8 cellular contexts compared by ENCODE assay signal in genomic region chr13:38350114-38350617, GRCh38. TPM values are rescaled to one million over a fixed set of nuclear protein-coding genes. Genes with fewer than 3 reads are reported as not detected.
DNase-seq lines count a peak whose midpoint lies in the region; ATAC-seq, FAIRE-seq and TF ChIP-seq lines count a peak whose summit lies in the region.

No MANE protein-coding gene starts in this region.

- DNase-seq in Caco-2 (peak; percentile 84), HUDEP-2 (lab: John Stamatoyannopoulos, UW; ENCODE audit: unreplicated experiment in 76 of 76) (peak in 58 of 76 experiments; percentile 5 to 63 (median 35)), bronchial epithelial cell (ENCODE audit: low read depth) (peak; percentile 56), kidney glomerular epithelial cell (lab: John Stamatoyannopoulos, UW) (peak; percentile 40), NCI-H1694 (lab: John Stamatoyannopoulos, UW) (no peak)
- DNase-seq in T-helper 2 cell treated with Interferon-gamma antibody and Interleukin-4, amounts not matched to agents 5 μg/mL and 100 μg/mL, for 36 hours (ENCODE audit: low spot score), result peak; percentile 62
- peak; percentile 63 to 64 for DNase-seq in stimulated activated CD4-positive, alpha-beta T cell treated with anti-CD3 and anti-CD28 coated beads, Interleukin-2, amount 100 ng/mL, for 24 hours

- H3K4me1 ChIP-seq in Caco-2, result peaks cover 22% of the 10 kb centered on the region

- peak; percentile 32 for ATAC-seq in GM21381 (IDR thresholded peaks at IDR 0.05; ENCODE audit: unreplicated experiment)

- TSS peak; percentile 38 for BruUV-seq in Caco-2 (replicated peaks; lab: Mats Ljungman, UMichigan)

- intact Hi-C loops in Caco-2 (cut with micrococcal nuclease; ENCODE audit: unreplicated experiment), result loop anchor here (1.0 to 5.0 kb wide), 2 partner anchors 67 to 177 kb away; no protein-coding TSS in a partner anchor

- no peaks in the 10 kb centered on the region for H3K9me3 ChIP-seq in Caco-2

- no peaks in the 10 kb centered on the region for H3K9me3 Mint-ChIP-seq in Caco-2 (ENCODE audit: unreplicated experiment)
- H3K9me3 Mint-ChIP-seq in T-helper 2 cell treated with Interferon-gamma antibody and Interleukin-4, amounts not matched to agents 5 μg/mL and 100 μg/mL, for 36 hours, result no peaks in the 10 kb centered on the region

- H3K4me3 Mint-ChIP-seq in Caco-2 (ENCODE audit: unreplicated experiment), result peak overlapping the region; percentile 89
- H3K4me3 Mint-ChIP-seq in T-helper 2 cell treated with Interferon-gamma antibody and Interleukin-4, amounts not matched to agents 5 μg/mL and 100 μg/mL, for 36 hours, result peak overlapping the region; percentile 98

- TF ChIP-seq CTCF in Caco-2 (IDR thresholded peaks at IDR 0.05; ENCODE audit: insufficient read depth in 1 of 2, low read depth in 1 of 2, low read length in 1 of 2, severe bottlenecking in 1 of 2, unreplicated experiment in 1 of 2), result no peak
- no peak for TF ChIP-seq CTCF in bronchial epithelial cell (IDR thresholded peaks at IDR 0.05; ENCODE audit: insufficient read depth, low read length, severe bottlenecking)

- H3K4me3 ChIP-seq in Caco-2 (ENCODE audit: low read depth, low read length) (peak overlapping the region; percentile 88), bronchial epithelial cell (ENCODE audit: low read depth, low read length) (peak overlapping the region; percentile 63)

- CTCF ChIA-PET in Caco-2 (lab: Charles Lee), result interaction anchor here (1.0 to 1.6 kb wide), 3 partner anchors 31 to 45 kb away, joined by 3 to 6 read pairs (median 3); no protein-coding TSS in a partner anchor

- H3K27me3 ChIP-seq in Caco-2 (replicated peaks; ENCODE audit: control insufficient read depth, insufficient read depth, low read length) (no peaks in the 10 kb centered on the region), bronchial epithelial cell (ENCODE audit: control insufficient read depth, insufficient read depth, low read length) (no peaks in the 10 kb centered on the region)

- H3K27me3 Mint-ChIP-seq in Caco-2 (ENCODE audit: insufficient read depth, unreplicated experiment), result no peaks in the 10 kb centered on the region
- H3K27me3 Mint-ChIP-seq in T-helper 2 cell treated with Interferon-gamma antibody and Interleukin-4, amounts not matched to agents 5 μg/mL and 100 μg/mL, for 36 hours (ENCODE audit: low read depth), result peaks cover 3% of the 10 kb centered on the region

- H3K36me3 ChIP-seq in Caco-2 (ENCODE audit: control insufficient read depth, insufficient read depth, low read length) (peaks cover 3% of the 10 kb centered on the region; the same call in 1 of the 2 replicates), bronchial epithelial cell (ENCODE audit: control insufficient read depth, insufficient read depth, low read length) (no peaks in the 10 kb centered on the region)

- H3K4me1 Mint-ChIP-seq in Caco-2 (ENCODE audit: low read depth, unreplicated experiment), result peaks cover 34% of the 10 kb centered on the region
- H3K4me1 Mint-ChIP-seq in T-helper 2 cell treated with Interferon-gamma antibody and Interleukin-4, amounts not matched to agents 5 μg/mL and 100 μg/mL, for 36 hours (ENCODE audit: low read depth), result peaks cover 29% of the 10 kb centered on the region

- FAIRE-seq in bronchial epithelial cell (lab: Jason Lieb, UNC), result no peak

- POLR2A ChIA-PET in Caco-2 (lab: Charles Lee), result interaction anchor here (0.5 to 1.6 kb wide), 2 partner anchors 12 to 337 kb away, joined by 3 read pairs; partner anchors contain the start of gene FREM2

- H3K27ac Mint-ChIP-seq in Caco-2 (ENCODE audit: unreplicated experiment), result peak overlapping the region; percentile 93
- peak overlapping the region; percentile 100 for H3K27ac Mint-ChIP-seq in T-helper 2 cell treated with Interferon-gamma antibody and Interleukin-4, amounts not matched to agents 5 μg/mL and 100 μg/mL, for 36 hours

- peaks cover 42% of the 10 kb centered on the region for H3K36me3 Mint-ChIP-seq in Caco-2 (ENCODE audit: insufficient read depth, unreplicated experiment)
- H3K36me3 Mint-ChIP-seq in T-helper 2 cell treated with Interferon-gamma antibody and Interleukin-4, amounts not matched to agents 5 μg/mL and 100 μg/mL, for 36 hours (ENCODE audit: low read depth), result peaks cover 23% of the 10 kb centered on the region

RNA-seq across cellular contexts. Expression of gene UFM1, which starts 0.5 kb away (rescaled TPM):
- total RNA-seq in Caco-2 (2022), result 98.3 and 106 TPM in 2 replicates
- total RNA-seq in bronchial epithelial cell, result 102 and 130 TPM in 2 replicates
